In the genomic region with DNA sequence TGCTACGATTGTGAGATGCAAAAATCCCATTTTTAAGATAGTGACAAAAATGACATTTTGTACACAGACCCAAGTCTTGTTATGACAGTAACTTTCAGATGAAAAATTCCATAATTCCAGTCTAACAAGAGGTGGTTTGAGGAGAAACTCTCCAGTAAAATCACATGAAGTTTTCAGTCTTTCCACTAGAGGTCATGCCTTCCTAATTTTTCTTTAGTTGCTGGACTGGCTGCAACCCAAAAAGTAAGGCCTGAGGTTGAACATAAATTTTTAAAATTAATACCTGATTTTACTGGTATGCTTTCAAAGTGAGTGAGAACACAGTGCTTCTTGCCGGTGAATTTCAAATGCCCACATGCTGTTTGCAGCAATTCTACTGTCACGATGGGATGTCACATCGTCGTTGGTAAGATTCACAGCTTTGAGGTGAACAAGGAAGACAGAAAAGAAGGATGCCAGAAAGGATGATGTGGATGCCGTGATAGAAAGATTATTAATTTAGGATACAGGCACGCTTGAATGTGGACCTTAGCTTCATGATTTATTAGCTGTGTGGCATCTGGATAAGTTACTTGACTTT, we compare ENCODE assay signal across 9 cellular contexts.
DNase-seq lines count a peak whose midpoint lies in the region; ATAC-seq and TF ChIP-seq lines count a peak whose summit lies in the region.
"Had no signal": no experiment of that assay in that cellular context is flagged by ENCODE, and none has a peak within 500 bp of the region (broad histone marks: within the 10 kb centered on the region; RNA-seq: fewer than 3 reads in every experiment).

No MANE protein-coding gene starts in this region.

- H3K4me1 ChIP-seq in spleen, result no peaks in the 10 kb centered on the region

- H3F3A ChIP-seq in SU-DHL-6 (ENCODE audit: insufficient read depth), result no peaks in the 10 kb centered on the region

- H3K79me2 ChIP-seq in SU-DHL-6 (ENCODE audit: insufficient read depth, low read length), result no peaks in the 10 kb centered on the region

- CTCF ChIA-PET in activated CD8-positive, alpha-beta T cell treated with anti-CD3 and anti-CD28 coated beads for 36 hours (lab: Charles Lee), result interaction anchor here (0.6 to 6.5 kb wide), 16 partner anchors 9 to 756 kb away, joined by 3 to 124 read pairs (median 4); partner anchors contain the start of gene MB21D2
- CTCF ChIA-PET in activated CD8-positive, alpha-beta T cell treated with anti-CD3 and anti-CD28 coated beads, Interleukin-2, amount 10 ng/mL, durations not matched to agents 7 days and 5 days (lab: Charles Lee), result interaction anchor here (0.6 to 8.7 kb wide), 19 partner anchors 13 to 756 kb away, joined by 3 to 116 read pairs (median 3); partner anchors contain the start of gene MB21D2
- CTCF ChIA-PET in T-cell (lab: Charles Lee), result interaction anchor here (0.7 to 4.4 kb wide), 7 partner anchors 11 to 349 kb away, joined by 3 to 28 read pairs (median 5); partner anchors contain the start of gene MB21D2 (in 1 of the 2)

- no peaks in the 10 kb centered on the region for H3K9me3 ChIP-seq in SU-DHL-6 (ENCODE audit: insufficient read depth, low read length)
- H3K9me3 ChIP-seq in spleen, result no peaks in the 10 kb centered on the region

- no peak overlapping the region for H3K27ac Mint-ChIP-seq in activated CD8-positive, alpha-beta T cell treated with anti-CD3 and anti-CD28 coated beads for 36 hours
- H3K27ac Mint-ChIP-seq in activated CD8-positive, alpha-beta T cell treated with anti-CD3 and anti-CD28 coated beads, Interleukin-2, amount 10 ng/mL, durations not matched to agents 7 days and 5 days, result no peak overlapping the region
- H3K27ac Mint-ChIP-seq in T-cell, result no peak overlapping the region
- H3K27ac Mint-ChIP-seq: activated naive CD8-positive, alpha-beta T cell had no signal

- H3K4me1 Mint-ChIP-seq in activated CD8-positive, alpha-beta T cell treated with anti-CD3 and anti-CD28 coated beads for 36 hours (ENCODE audit: low read depth), result peaks cover 22% of the 10 kb centered on the region
- peaks cover 38% of the 10 kb centered on the region for H3K4me1 Mint-ChIP-seq in activated CD8-positive, alpha-beta T cell treated with anti-CD3 and anti-CD28 coated beads, Interleukin-2, amount 10 ng/mL, durations not matched to agents 7 days and 5 days (ENCODE audit: low read depth)
- H3K4me1 Mint-ChIP-seq in T-cell, result peaks cover 0 to 35% (median 8%) of the 10 kb centered on the region in 3 donors

- H2AFZ ChIP-seq in SU-DHL-6 (ENCODE audit: low read depth, low read length, severe bottlenecking), result no peak overlapping the region

- H3K27ac ChIP-seq in SU-DHL-6 (ENCODE audit: low read depth, low read length) (no peak overlapping the region), spleen (no peak overlapping the region)

- TF ChIP-seq CTCF in activated CD8-positive, alpha-beta T cell treated with anti-CD3 and anti-CD28 coated beads for 36 hours (IDR thresholded peaks at IDR 0.05), result peak; percentile 69
- peak; percentile 34 for TF ChIP-seq CTCF in SU-DHL-6 (IDR thresholded peaks at IDR 0.05; ENCODE audit: insufficient read depth, low read length, poor library complexity, severe bottlenecking)
- TF ChIP-seq CTCF in foreskin fibroblast (IDR thresholded peaks at IDR 0.05; ENCODE audit: low read depth, low read length), result peak; percentile 45
- peak in 9 of 11 experiments; percentile 18 to 65 (median 54) for TF ChIP-seq CTCF in spleen (IDR thresholded peaks at IDR 0.05 in 8 of 11, conservative IDR thresholded peaks at IDR 0.05 in 3 of 11)

- H4K20me1 ChIP-seq in SU-DHL-6 (ENCODE audit: low read depth, low read length), result no peaks in the 10 kb centered on the region

- no peak overlapping the region for H3K4me3 Mint-ChIP-seq in activated CD8-positive, alpha-beta T cell treated with anti-CD3 and anti-CD28 coated beads for 36 hours
- no peak overlapping the region for H3K4me3 Mint-ChIP-seq in activated CD8-positive, alpha-beta T cell treated with anti-CD3 and anti-CD28 coated beads, Interleukin-2, amount 10 ng/mL, durations not matched to agents 7 days and 5 days
- H3K4me3 Mint-ChIP-seq in T-cell, result no peak overlapping the region
- H3K4me3 Mint-ChIP-seq: activated naive CD8-positive, alpha-beta T cell had no signal

- POLR2A ChIA-PET in activated CD8-positive, alpha-beta T cell treated with anti-CD3 and anti-CD28 coated beads for 36 hours (lab: Charles Lee), result interaction anchor here (1.5 kb wide), 2 partner anchors 77 to 83 kb away, joined by 3 to 5 read pairs; no protein-coding TSS in a partner anchor
- POLR2A ChIA-PET in activated CD8-positive, alpha-beta T cell treated with anti-CD3 and anti-CD28 coated beads, Interleukin-2, amount 10 ng/mL, durations not matched to agents 7 days and 5 days (lab: Charles Lee), result no interaction called here
- POLR2A ChIA-PET in T-cell (lab: Charles Lee), result interaction anchor here in 1 of 2 donors (0.7 kb wide), 1 partner anchor 65 kb away, joined by 3 read pairs; no protein-coding TSS in a partner anchor

- TF ChIP-seq POLR2A in spleen (IDR thresholded peaks at IDR 0.05), result no peak

- no peaks in the 10 kb centered on the region for H3K27me3 Mint-ChIP-seq in activated CD8-positive, alpha-beta T cell treated with anti-CD3 and anti-CD28 coated beads for 36 hours
- peaks cover 2% of the 10 kb centered on the region for H3K27me3 Mint-ChIP-seq in activated CD8-positive, alpha-beta T cell treated with anti-CD3 and anti-CD28 coated beads, Interleukin-2, amount 10 ng/mL, durations not matched to agents 7 days and 5 days (ENCODE audit: low read depth)
- no peaks in the 10 kb centered on the region for H3K27me3 Mint-ChIP-seq in T-cell
- H3K27me3 Mint-ChIP-seq: activated naive CD8-positive, alpha-beta T cell had no signal

- no peak overlapping the region for H3K9ac ChIP-seq in SU-DHL-6 (ENCODE audit: low read length)

- no peaks in the 10 kb centered on the region for H3K27me3 ChIP-seq in SU-DHL-6 (ENCODE audit: low read length)
- no peaks in the 10 kb centered on the region for H3K27me3 ChIP-seq in spleen (replicated peaks in 1 of 7)

- no peak for ATAC-seq in activated CD8-positive, alpha-beta T cell treated with anti-CD3 and anti-CD28 coated beads for 36 hours
- no peak for ATAC-seq in activated CD8-positive, alpha-beta T cell treated with anti-CD3 and anti-CD28 coated beads, Interleukin-2, amount 10 ng/mL, durations not matched to agents 7 days and 5 days
- no peak for ATAC-seq in GM21390 (IDR thresholded peaks at IDR 0.05; ENCODE audit: unreplicated experiment)
- ATAC-seq in T-cell (replicated peaks in 1 of 4), result no peak

- no peak overlapping the region for H3K4me2 ChIP-seq in SU-DHL-6 (ENCODE audit: low read depth, low read length, poor library complexity, severe bottlenecking)

- WGBS in spleen, 5 donors, result 58 to 73% (median 69%) methylated on average over 7 of the region's 7 CpGs

- H3K36me3 ChIP-seq in SU-DHL-6 (ENCODE audit: low read length), result no peaks in the 10 kb centered on the region
- no peaks in the 10 kb centered on the region for H3K36me3 ChIP-seq in spleen

- no peaks in the 10 kb centered on the region for H3K9me2 ChIP-seq in SU-DHL-6 (replicated peaks; ENCODE audit: insufficient read depth, low read length)

- no peak for DNase-seq in activated CD8-positive, alpha-beta T cell treated with anti-CD3 and anti-CD28 coated beads for 36 hours
- no peak for DNase-seq in activated CD8-positive, alpha-beta T cell treated with anti-CD3 and anti-CD28 coated beads, Interleukin-2, amount 10 ng/mL, durations not matched to agents 7 days and 5 days
- DNase-seq in NCI-H1105 treated with DMSO at 0.1 percent for 48 hours (lab: John Stamatoyannopoulos, UW) (peak; percentile 73), foreskin fibroblast (peak; percentile 37 to 76), spleen (no peak), T-cell (no peak)

- no peaks in the 10 kb centered on the region for H3K36me3 Mint-ChIP-seq in activated CD8-positive, alpha-beta T cell treated with anti-CD3 and anti-CD28 coated beads for 36 hours (ENCODE audit: low read depth)
- no peaks in the 10 kb centered on the region for H3K36me3 Mint-ChIP-seq in activated CD8-positive, alpha-beta T cell treated with anti-CD3 and anti-CD28 coated beads, Interleukin-2, amount 10 ng/mL, durations not matched to agents 7 days and 5 days (ENCODE audit: low read depth)
- no peaks in the 10 kb centered on the region for H3K36me3 Mint-ChIP-seq in T-cell
- H3K36me3 Mint-ChIP-seq: activated naive CD8-positive, alpha-beta T cell had no signal

- H3K9me3 Mint-ChIP-seq in activated CD8-positive, alpha-beta T cell treated with anti-CD3 and anti-CD28 coated beads for 36 hours, result no peaks in the 10 kb centered on the region
- no peaks in the 10 kb centered on the region for H3K9me3 Mint-ChIP-seq in activated CD8-positive, alpha-beta T cell treated with anti-CD3 and anti-CD28 coated beads, Interleukin-2, amount 10 ng/mL, durations not matched to agents 7 days and 5 days (ENCODE audit: insufficient read depth)
- H3K9me3 Mint-ChIP-seq in T-cell, result no peaks in the 10 kb centered on the region

- intact Hi-C loops in activated CD8-positive, alpha-beta T cell treated with anti-CD3 and anti-CD28 coated beads for 36 hours (cut with micrococcal nuclease), result loop anchor here (2.0 to 5.0 kb wide), 3 partner anchors 81 to 224 kb away; partner anchors contain the start of gene MB21D2
- intact Hi-C loops in spleen (cut with DNase I; ENCODE audit: low total_unique reads), result loop anchor here (2.0 kb wide), 1 partner anchor 224 kb away; no protein-coding TSS in a partner anchor

- no peak overlapping the region for H3K4me3 ChIP-seq in SU-DHL-6 (ENCODE audit: insufficient read depth, low read length, poor library complexity, severe bottlenecking)
- peak overlapping the region in 1 of 2 donors; percentile 14 for H3K4me3 ChIP-seq in foreskin fibroblast (ENCODE audit: low read depth in 1 of 2, low read length in 2 of 2)
- H3K4me3 ChIP-seq in spleen, result no peak overlapping the region

Comparison
In these comparisons a context has a peak if more than half of its experiments do, and no peak if none do; other contexts are left out.
1. DNase-seq: peak in NCI-H1105 treated with DMSO at 0.1 percent for 48 hours (single experiment) and foreskin fibroblast (2 of 2); none in activated CD8-positive, alpha-beta T cell treated with anti-CD3 and anti-CD28 coated beads for 36 hours (single experiment), activated CD8-positive, alpha-beta T cell treated with anti-CD3 and anti-CD28 coated beads, Interleukin-2, amount 10 ng/mL, durations not matched to agents 7 days and 5 days (single experiment), spleen (single experiment) and T-cell (0 of 34).
2. Peak in every context shown above with its lines, with median percentiles within 50 percentile points of each other: CTCF ChIP-seq.